Comparison of ENCODE assay signal across 1 cellular context in the genomic region with DNA sequence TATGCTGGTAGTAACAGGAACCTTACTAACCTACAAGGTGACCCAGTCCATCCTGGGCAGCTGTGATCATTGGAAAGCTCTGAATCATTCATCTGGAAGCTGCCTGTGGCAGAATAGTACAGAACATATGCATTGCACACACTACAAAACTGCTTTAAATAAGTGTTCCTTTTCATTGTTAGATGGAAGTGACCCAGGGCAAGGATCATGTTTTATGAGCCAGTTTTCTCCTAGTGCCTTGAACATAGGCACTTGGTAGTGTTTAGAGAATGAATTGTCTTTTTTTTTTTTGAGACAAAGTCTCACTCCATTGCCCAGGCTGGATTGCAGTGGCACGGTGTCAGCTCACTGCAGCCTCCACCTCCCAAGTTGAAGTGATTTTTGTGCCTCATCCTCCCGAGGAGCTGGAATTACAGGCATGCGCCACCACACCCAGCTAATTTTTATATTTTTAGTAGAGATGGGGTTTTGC.
TF ChIP-seq lines count a peak whose summit lies in the region.

No MANE protein-coding gene starts in this region.

TF ChIP-seq in IMR-90, 13 proteins besides CTCF, POLR2A, EP300 and RAD21:
- TF ChIP-seq MAZ (IDR thresholded peaks at IDR 0.05; ENCODE audit: borderline replicate concordance, low read depth, low read length) (no peak), CEBPB (IDR thresholded peaks at IDR 0.05; ENCODE audit: low read depth, low read length) (no peak), MAFK (IDR thresholded peaks at IDR 0.05; ENCODE audit: low read depth, low read length) (no peak), MXI1 (IDR thresholded peaks at IDR 0.05; ENCODE audit: borderline replicate concordance, low read depth, low read length) (no peak), CHD1 (IDR thresholded peaks at IDR 0.05; ENCODE audit: low read depth, low read length) (no peak), RFX5 (IDR thresholded peaks at IDR 0.05; ENCODE audit: low read depth, low read length) (no peak), NFE2L2 (IDR thresholded peaks at IDR 0.05; ENCODE audit: low read depth, low read length) (no peak), SMC3 (IDR thresholded peaks at IDR 0.05; ENCODE audit: low read depth, low read length) (no peak), RCOR1 (IDR thresholded peaks at IDR 0.05; ENCODE audit: insufficient replicate concordance, low read length) (no peak), BHLHE40 (IDR thresholded peaks at IDR 0.05; ENCODE audit: low read depth, low read length) (no peak), FOS (IDR thresholded peaks at IDR 0.05; ENCODE audit: low read depth, low read length) (no peak)
- TF ChIP-seq, protein P1, sequence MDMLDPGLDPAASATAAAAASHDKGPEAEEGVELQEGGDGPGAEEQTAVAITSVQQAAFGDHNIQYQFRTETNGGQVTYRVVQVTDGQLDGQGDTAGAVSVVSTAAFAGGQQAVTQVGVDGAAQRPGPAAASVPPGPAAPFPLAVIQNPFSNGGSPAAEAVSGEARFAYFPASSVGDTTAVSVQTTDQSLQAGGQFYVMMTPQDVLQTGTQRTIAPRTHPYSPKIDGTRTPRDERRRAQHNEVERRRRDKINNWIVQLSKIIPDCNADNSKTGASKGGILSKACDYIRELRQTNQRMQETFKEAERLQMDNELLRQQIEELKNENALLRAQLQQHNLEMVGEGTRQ (IDR thresholded peaks at IDR 0.05; ENCODE audit: low read depth, low read length) = no peak
- TF ChIP-seq, protein P2, sequence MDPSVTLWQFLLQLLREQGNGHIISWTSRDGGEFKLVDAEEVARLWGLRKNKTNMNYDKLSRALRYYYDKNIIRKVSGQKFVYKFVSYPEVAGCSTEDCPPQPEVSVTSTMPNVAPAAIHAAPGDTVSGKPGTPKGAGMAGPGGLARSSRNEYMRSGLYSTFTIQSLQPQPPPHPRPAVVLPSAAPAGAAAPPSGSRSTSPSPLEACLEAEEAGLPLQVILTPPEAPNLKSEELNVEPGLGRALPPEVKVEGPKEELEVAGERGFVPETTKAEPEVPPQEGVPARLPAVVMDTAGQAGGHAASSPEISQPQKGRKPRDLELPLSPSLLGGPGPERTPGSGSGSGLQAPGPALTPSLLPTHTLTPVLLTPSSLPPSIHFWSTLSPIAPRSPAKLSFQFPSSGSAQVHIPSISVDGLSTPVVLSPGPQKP (IDR thresholded peaks at IDR 0.05; ENCODE audit: borderline replicate concordance, low read depth, low read length) = no peak
